In genomic region chrX:8349816-8350544, GRCh38 we compare ENCODE assay signal across 1 cellular context.
TF ChIP-seq lines count a peak whose summit lies in the region.

No MANE protein-coding gene starts in this region.

TF ChIP-seq in H1, 55 proteins besides CTCF, POLR2A, EP300 and RAD21 (continued from another document):
- no peak for TF ChIP-seq BRCA1 (IDR thresholded peaks at IDR 0.05; ENCODE audit: low read depth, low read length)
- no peak for TF ChIP-seq KDM1A (IDR thresholded peaks at IDR 0.05; ENCODE audit: borderline replicate concordance, low read length)
- TF ChIP-seq POLR2AphosphoS5 (IDR thresholded peaks at IDR 0.05; ENCODE audit: low read depth, low read length) = no peak
- no peak for TF ChIP-seq SIRT6 (IDR thresholded peaks at IDR 0.05; ENCODE audit: low read length)
- no peak for TF ChIP-seq POU5F1 (IDR thresholded peaks at IDR 0.05; ENCODE audit: low read depth, low read length)
- TF ChIP-seq TAF7 (optimal IDR thresholded peaks at IDR 0.05; ENCODE audit: borderline replicate concordance, low read depth, low read length) = no peak
